In the genomic region with DNA sequence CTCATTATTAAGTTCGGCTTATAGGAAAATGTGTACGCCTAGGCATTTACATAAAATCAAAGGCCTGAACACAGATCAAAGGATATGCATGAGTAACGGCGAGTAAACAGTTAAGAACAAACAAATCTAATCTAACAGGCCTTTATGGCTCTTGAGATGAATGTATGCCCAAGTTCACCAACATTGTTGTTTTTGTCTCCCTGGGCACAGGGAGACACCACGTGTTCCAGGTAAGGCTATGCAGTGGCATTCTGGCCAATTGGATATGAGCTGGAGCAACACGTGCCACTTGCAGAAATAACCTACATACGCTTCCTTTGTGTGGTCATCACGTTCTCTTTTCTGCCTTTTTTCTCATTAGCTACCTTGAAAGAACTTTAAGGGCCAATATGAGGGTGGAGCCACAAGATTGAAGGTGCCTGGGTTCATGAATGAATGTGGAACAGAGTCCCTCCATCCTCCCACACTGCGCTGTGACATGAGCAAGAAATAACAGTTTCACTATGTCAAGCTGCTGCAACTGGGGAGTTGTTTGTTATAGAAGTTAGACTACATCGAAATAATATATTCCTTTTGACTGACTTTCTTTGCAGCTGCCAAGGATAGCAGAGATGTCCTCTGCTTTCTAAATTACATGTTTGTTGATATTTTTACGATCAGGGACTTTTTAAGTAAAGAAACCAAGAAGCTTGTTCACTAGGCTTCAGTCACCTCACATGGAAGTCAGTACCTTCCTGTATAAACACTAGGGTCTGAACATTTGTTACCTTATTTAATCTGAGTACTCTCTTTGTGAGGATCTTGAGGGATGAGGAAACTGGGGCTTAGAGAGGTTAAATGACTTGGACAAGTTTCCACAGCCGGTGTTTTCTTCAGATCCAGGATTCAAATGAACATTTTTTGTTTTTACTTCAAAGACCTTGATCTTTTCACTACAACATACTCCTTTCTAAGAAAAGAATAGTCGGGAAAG, we compare ENCODE assay signal across 13 cellular contexts.
A peak's percentile ranks its signal among the peaks of the same experiment; 100 is the strongest.
DNase-seq lines count a peak whose midpoint lies in the region; ATAC-seq and TF ChIP-seq lines count a peak whose summit lies in the region.
"Had no signal": no experiment of that assay in that cellular context is flagged by ENCODE, and none has a peak within 500 bp of the region (broad histone marks: within the 10 kb centered on the region; RNA-seq: fewer than 3 reads in every experiment).

No MANE protein-coding gene starts in this region.

- TF ChIP-seq CTCF in C4-2B (conservative IDR thresholded peaks at IDR 0.05) (peak; percentile 23), GM12865 (IDR thresholded peaks at IDR 0.05; ENCODE audit: insufficient read depth, low read depth, low read length, missing control alignments) (no peak), Panc1 (IDR thresholded peaks at IDR 0.05) (no peak), mucosa of descending colon (IDR thresholded peaks at IDR 0.05) (no peak), GM13976 (IDR thresholded peaks at IDR 0.05; ENCODE audit: borderline replicate concordance, control extremely low read depth, extremely low read depth, insufficient read depth, missing control alignments) (no peak)

- CTCF ChIA-PET in Panc1 (lab: Charles Lee): no interaction called here

- H3K27ac ChIP-seq in C4-2B (peak overlapping the region; percentile 76; the same call in 1 of the 2 replicates), Panc1 (ENCODE audit: low read length) (peak overlapping the region; percentile 90)

- H3K4me3 ChIP-seq in GM12865 (ENCODE audit: low read depth, low read length) (no peak overlapping the region), Panc1 (ENCODE audit: low read depth in 2 of 2, low read length in 2 of 2) (no peak overlapping the region), mucosa of descending colon (no peak overlapping the region)
- H3K4me3 ChIP-seq: MG63 had no signal

- BruUV-seq in Panc1 (replicated peaks; lab: Mats Ljungman, UMichigan): no TSS peak

- intact Hi-C loops in Panc1 (cut with micrococcal nuclease; ENCODE audit: unreplicated experiment) (no loop called here), mucosa of descending colon (cut with DNase I, micrococcal nuclease) (no loop called here)

- H3K36me3 ChIP-seq in Panc1 (ENCODE audit: control insufficient read depth, insufficient read depth, low read length) (no peaks in the 10 kb centered on the region), mucosa of descending colon (ENCODE audit: low read depth) (no peaks in the 10 kb centered on the region)
- H3K36me3 ChIP-seq: MG63 had no signal

- POLR2A ChIA-PET in Panc1 (lab: Charles Lee): interaction anchor here (1.1 kb wide), 1 partner anchor 697 kb away, joined by 4 read pairs; no protein-coding TSS in a partner anchor

- ATAC-seq in Panc1: peak; percentile 64
- ATAC-seq in mucosa of descending colon: peak; percentile 95
- ATAC-seq: right cardiac atrium had no signal

- no peaks in the 10 kb centered on the region for H3K27me3 ChIP-seq in Panc1 (ENCODE audit: control insufficient read depth, insufficient read depth, low read length)
- H3K27me3 ChIP-seq: MG63 had no signal

- peak; percentile 29 for DNase-seq in GM12865 (ENCODE audit: low read depth)
- no peak for DNase-seq in Panc1 (ENCODE audit: low read depth, low spot score)
- peak in 1 of 3 donors; percentile 25 for DNase-seq in mucosa of descending colon
- no peak for DNase-seq in middle frontal gyrus (ENCODE audit: extremely low spot score, low spot score)
- no peak for DNase-seq in GM13976 (ENCODE audit: low spot score)
- no peak for DNase-seq in GDM1 (lab: John Stamatoyannopoulos, UW)
- DNase-seq: activated B cell treated with CpG ODN at 0.5 μM for 24 hours; effector CD8-positive, alpha-beta T cell; MG63; NCI-H2081 treated with DMSO at 0.1 percent for 48 hours; right cardiac atrium; SK-N-SH had no signal

- H3K4me1 ChIP-seq in Panc1 (ENCODE audit: control insufficient read depth, insufficient read depth, low read length) (peaks cover 4% of the 10 kb centered on the region; the same call in 1 of the 2 replicates), mucosa of descending colon (ENCODE audit: low read depth) (peaks cover 7% of the 10 kb centered on the region)

- no peaks in the 10 kb centered on the region for H3K9me3 ChIP-seq in Panc1 (ENCODE audit: control insufficient read depth, insufficient read depth, low read depth, low read length)
- H3K9me3 ChIP-seq in mucosa of descending colon: no peaks in the 10 kb centered on the region
- H3K9me3 ChIP-seq: SK-N-SH had no signal

- in situ Hi-C loops in Panc1 (cut with HindIII; ENCODE audit: low pct_unique_long_range_greater_than_20kb, low sequenced_read_pairs) (no loop called here), GM13976 (cut with MboI; ENCODE audit: low sequenced_read_pairs, unreplicated experiment) (no loop called here)
